In the genomic region with DNA sequence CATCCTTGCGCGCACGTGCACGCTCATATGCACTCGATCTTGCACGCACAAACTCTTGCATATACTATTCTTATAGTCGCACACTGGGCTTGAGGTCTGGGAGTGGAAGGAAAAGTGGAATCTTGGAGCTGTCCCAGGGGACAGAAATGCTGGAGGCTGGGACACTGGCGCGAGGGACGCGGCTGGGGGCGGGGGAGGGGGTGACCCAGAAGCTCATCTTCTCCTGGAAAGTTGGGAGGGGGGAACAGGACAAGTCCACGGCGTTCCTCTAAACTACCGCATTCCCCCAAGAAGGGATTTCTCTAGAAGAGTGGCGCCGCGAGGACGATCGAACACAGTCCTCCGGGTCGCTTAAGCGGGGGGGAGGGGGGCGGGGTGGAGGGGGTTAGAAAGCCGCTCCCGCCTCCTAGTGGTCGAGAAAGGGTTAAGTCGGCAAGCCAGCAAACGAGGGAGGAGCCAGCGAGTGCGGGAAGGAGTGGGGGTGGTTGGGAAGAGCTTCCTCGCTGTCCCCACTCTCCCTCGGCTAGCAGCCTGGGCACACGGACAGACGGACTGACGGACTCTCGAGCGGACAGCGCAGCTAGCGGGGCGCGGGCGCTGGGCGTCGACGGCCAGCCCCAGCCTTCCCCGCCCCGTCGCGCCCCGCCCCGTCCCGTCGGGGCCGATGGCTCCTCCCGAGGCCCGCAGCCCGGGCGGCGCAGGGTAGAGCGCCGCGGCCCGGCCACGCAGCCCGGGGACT, we compare ENCODE assay signal across 8 cellular contexts.
DNase-seq lines count a peak whose midpoint lies in the region; ATAC-seq and TF ChIP-seq lines count a peak whose summit lies in the region.

RTN4RL2 (plus strand) TSS at position 512 of the 739 bp plus-strand sequence. CDS start 338 bp downstream, outside the sequence.

- peaks cover 16% of the 10 kb centered on the region for H3K27me3 ChIP-seq in neuron (ENCODE audit: insufficient read depth, low read length)

- peak; percentile 11 for TF ChIP-seq CTCF in fibroblast of pulmonary artery (IDR thresholded peaks at IDR 0.05; ENCODE audit: low read length, missing control alignments)

- H3K4me3 ChIP-seq in fibroblast of pulmonary artery (replicated peaks; ENCODE audit: low read depth, low read length): peak within 1 kb of the TSS; percentile 44
- H3K4me3 ChIP-seq in neuron (ENCODE audit: low read length): peak within 1 kb of the TSS; percentile 58

- H3K36me3 ChIP-seq in neuron (ENCODE audit: insufficient read depth, low read length): no peaks in the 10 kb centered on the region

- H2AFZ ChIP-seq in neuron (ENCODE audit: low read depth, low read length): peak within 1 kb of the TSS; percentile 38

- DNase-seq in EL: peak; percentile 65
- peak; percentile 89 for DNase-seq in NCI-H82 (lab: John Stamatoyannopoulos, UW)
- peak; percentile 42 for DNase-seq in activated T-cell treated with anti-CD3 and anti-CD28 coated beads for 48 hours (ENCODE audit: low read depth)
- DNase-seq in fibroblast of pulmonary artery (ENCODE audit: low read depth): peak; percentile 50

- peaks cover 43% of the 10 kb centered on the region for H3K4me1 ChIP-seq in neuron (ENCODE audit: insufficient read depth, low read length)

- peak; percentile 38 for ATAC-seq in HG02852 (IDR thresholded peaks at IDR 0.05; ENCODE audit: unreplicated experiment)
- no peak for ATAC-seq in HG03442 (IDR thresholded peaks at IDR 0.05; ENCODE audit: unreplicated experiment)
- no peak for ATAC-seq in GM18909 (IDR thresholded peaks at IDR 0.05; ENCODE audit: poor library complexity, unreplicated experiment)

- no peaks in the 10 kb centered on the region for H3K9me3 ChIP-seq in neuron (ENCODE audit: low read length)
